Comparison of ENCODE assay signal across 1 cellular context in genomic region chr10:77264527-77264926, GRCh38.
TF ChIP-seq lines count a peak whose summit lies in the region.

No MANE protein-coding gene starts in this region.

TF ChIP-seq in HepG2, 621 proteins besides CTCF, POLR2A, EP300 and RAD21 (continued from another document):
- TF ChIP-seq ZBTB2 (CRISPR knock-in tag; IDR thresholded peaks at IDR 0.05; ENCODE audit: low read depth): no peak
- TF ChIP-seq ZNF747 (CRISPR knock-in tag; IDR thresholded peaks at IDR 0.05; ENCODE audit: borderline replicate concordance): no peak
- TF ChIP-seq DNMT3B (CRISPR knock-in tag; conservative IDR thresholded peaks at IDR 0.05): no peak
- TF ChIP-seq E2F2 (CRISPR knock-in tag; IDR thresholded peaks at IDR 0.05; ENCODE audit: borderline replicate concordance): no peak
- no peak for TF ChIP-seq ZNF142 (CRISPR knock-in tag; IDR thresholded peaks at IDR 0.05)
- no peak for TF ChIP-seq ZNF407 (CRISPR knock-in tag; IDR thresholded peaks at IDR 0.05; ENCODE audit: not compliant biosample characterization)
- no peak for TF ChIP-seq ZNF572 (CRISPR knock-in tag; IDR thresholded peaks at IDR 0.05)
- TF ChIP-seq SATB2 (CRISPR knock-in tag; IDR thresholded peaks at IDR 0.05): no peak
- TF ChIP-seq AKNA (CRISPR knock-in tag; IDR thresholded peaks at IDR 0.05; ENCODE audit: borderline replicate concordance): no peak
- no peak for TF ChIP-seq ZBTB7A (CRISPR knock-in tag; IDR thresholded peaks at IDR 0.05)
- TF ChIP-seq ZNF775 (CRISPR knock-in tag; IDR thresholded peaks at IDR 0.05; ENCODE audit: borderline replicate concordance): no peak
- TF ChIP-seq KDM4B (CRISPR knock-in tag; IDR thresholded peaks at IDR 0.05): no peak
